8 cellular contexts compared by ENCODE assay signal in the genomic region with DNA sequence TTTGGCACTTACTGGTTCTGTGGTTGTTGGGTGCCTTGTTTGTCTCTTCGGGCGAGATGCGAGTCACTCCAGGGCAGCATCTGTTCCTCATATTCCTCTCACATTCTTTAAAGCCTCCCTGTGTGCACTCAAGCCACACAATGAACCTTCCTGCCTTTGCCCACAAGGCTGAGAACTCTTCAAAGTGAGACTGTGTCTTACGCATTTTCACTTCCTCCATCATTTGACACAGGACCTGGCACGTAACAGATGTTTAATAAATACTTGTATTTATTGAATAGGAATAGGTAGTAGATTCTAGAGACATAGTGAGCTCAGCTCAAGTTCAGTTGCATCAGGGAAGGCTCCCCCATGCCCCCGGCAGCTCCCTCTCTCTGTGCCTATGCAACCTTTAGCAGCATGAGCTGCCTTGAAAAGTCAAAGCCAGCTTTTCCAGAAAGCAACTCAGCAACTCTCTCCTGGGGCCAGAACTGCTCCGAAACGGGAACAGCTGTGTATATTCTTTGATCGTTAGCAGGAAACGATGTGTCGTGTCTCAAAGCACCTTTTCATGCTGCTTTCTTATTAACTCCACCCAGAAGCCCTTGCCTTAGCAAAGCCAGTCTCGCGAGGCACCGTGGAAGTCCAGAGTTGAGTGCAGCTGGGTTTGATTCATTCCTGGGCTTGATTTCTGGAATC.
A peak's percentile ranks its signal among the peaks of the same experiment; 100 is the strongest.
DNase-seq lines count a peak whose midpoint lies in the region; ATAC-seq and TF ChIP-seq lines count a peak whose summit lies in the region.

No MANE protein-coding gene starts in this region.

- peaks cover 16% of the 10 kb centered on the region for H3K4me1 ChIP-seq in foreskin keratinocyte

- ATAC-seq in GM21367 (IDR thresholded peaks at IDR 0.05; ENCODE audit: unreplicated experiment) (peak; percentile 89), HG03571 (IDR thresholded peaks at IDR 0.05; ENCODE audit: unreplicated experiment) (peak; percentile 90), foreskin keratinocyte (peak; percentile 6)
- ATAC-seq in stimulated activated effector memory CD8-positive, alpha-beta T cell treated with anti-CD3 and anti-CD28 coated beads, Interleukin-12 subunit alpha, Interleukin-12 subunit beta, amount 100 ng/mL, for 72 hours = peak; percentile 83

- no peaks in the 10 kb centered on the region for H3K27me3 ChIP-seq in foreskin keratinocyte
- H3K27me3 ChIP-seq in H7 (ENCODE audit: control insufficient read depth, insufficient read depth, low read length) = no peaks in the 10 kb centered on the region

- H3K27ac Mint-ChIP-seq in activated CD4-positive, alpha-beta T cell treated with anti-CD3 and anti-CD28 coated beads, Interleukin-2, amount 10 ng/mL, durations not matched to agents 7 days and 5 days = peak overlapping the region; percentile 82
- H3K27ac Mint-ChIP-seq in stimulated activated effector memory CD8-positive, alpha-beta T cell treated with anti-CD3 and anti-CD28 coated beads, Interleukin-12 subunit alpha, Interleukin-12 subunit beta, amount 100 ng/mL, for 72 hours = peak overlapping the region; percentile 90

- no peak for TF ChIP-seq CTCF in foreskin keratinocyte (conservative IDR thresholded peaks at IDR 0.05)

- H3K9me3 Mint-ChIP-seq in activated CD4-positive, alpha-beta T cell treated with anti-CD3 and anti-CD28 coated beads, Interleukin-2, amount 10 ng/mL, durations not matched to agents 7 days and 5 days = peaks cover 4% of the 10 kb centered on the region
- H3K9me3 Mint-ChIP-seq in stimulated activated effector memory CD8-positive, alpha-beta T cell treated with anti-CD3 and anti-CD28 coated beads, Interleukin-12 subunit alpha, Interleukin-12 subunit beta, amount 100 ng/mL, for 72 hours = no peaks in the 10 kb centered on the region

- no peak overlapping the region for H3K4me3 ChIP-seq in H7 (ENCODE audit: insufficient read depth, low read depth, low read length)

- CTCF ChIA-PET in activated CD4-positive, alpha-beta T cell treated with anti-CD3 and anti-CD28 coated beads, Interleukin-2, amount 10 ng/mL, durations not matched to agents 7 days and 5 days (lab: Charles Lee) = interaction anchor here (0.5 to 3.3 kb wide), 11 partner anchors 9 to 419 kb away, joined by 3 to 8 read pairs (median 3); partner anchors contain the start of gene PFKFB3

- H3K27ac ChIP-seq in foreskin keratinocyte = no peak overlapping the region

- H3K4me1 Mint-ChIP-seq in activated CD4-positive, alpha-beta T cell treated with anti-CD3 and anti-CD28 coated beads, Interleukin-2, amount 10 ng/mL, durations not matched to agents 7 days and 5 days = peaks cover 52% of the 10 kb centered on the region
- H3K4me1 Mint-ChIP-seq in stimulated activated effector memory CD8-positive, alpha-beta T cell treated with anti-CD3 and anti-CD28 coated beads, Interleukin-12 subunit alpha, Interleukin-12 subunit beta, amount 100 ng/mL, for 72 hours = peaks cover 54% of the 10 kb centered on the region

- peak overlapping the region; percentile 11 for H3K4me3 Mint-ChIP-seq in activated CD4-positive, alpha-beta T cell treated with anti-CD3 and anti-CD28 coated beads, Interleukin-2, amount 10 ng/mL, durations not matched to agents 7 days and 5 days
- peak overlapping the region; percentile 51 for H3K4me3 Mint-ChIP-seq in stimulated activated effector memory CD8-positive, alpha-beta T cell treated with anti-CD3 and anti-CD28 coated beads, Interleukin-12 subunit alpha, Interleukin-12 subunit beta, amount 100 ng/mL, for 72 hours

- H3K36me3 Mint-ChIP-seq in activated CD4-positive, alpha-beta T cell treated with anti-CD3 and anti-CD28 coated beads, Interleukin-2, amount 10 ng/mL, durations not matched to agents 7 days and 5 days (ENCODE audit: low read depth) = peaks cover 10% of the 10 kb centered on the region
- H3K36me3 Mint-ChIP-seq in stimulated activated effector memory CD8-positive, alpha-beta T cell treated with anti-CD3 and anti-CD28 coated beads, Interleukin-12 subunit alpha, Interleukin-12 subunit beta, amount 100 ng/mL, for 72 hours = peaks cover 14% of the 10 kb centered on the region

- DNase-seq in EL (peak; percentile 57), foreskin keratinocyte (peak in 1 of 2 donors; percentile 31), H7 (no peak), NCI-H2171 treated with DMSO at 0.1 percent for 48 hours (lab: John Stamatoyannopoulos, UW) (no peak)
- peak; percentile 41 for DNase-seq in activated CD4-positive, alpha-beta T cell treated with anti-CD3 and anti-CD28 coated beads, Interleukin-2, amount 10 ng/mL, durations not matched to agents 7 days and 5 days
- peak in 1 of 2 donors; percentile 65 for DNase-seq in stimulated activated effector memory CD8-positive, alpha-beta T cell treated with anti-CD3 and anti-CD28 coated beads, Interleukin-12 subunit alpha, Interleukin-12 subunit beta, amount 100 ng/mL, for 72 hours (ENCODE audit: low spot score in 2 of 2)

- H3K27me3 Mint-ChIP-seq in activated CD4-positive, alpha-beta T cell treated with anti-CD3 and anti-CD28 coated beads, Interleukin-2, amount 10 ng/mL, durations not matched to agents 7 days and 5 days = no peaks in the 10 kb centered on the region

- POLR2A ChIA-PET in activated CD4-positive, alpha-beta T cell treated with anti-CD3 and anti-CD28 coated beads, Interleukin-2, amount 10 ng/mL, durations not matched to agents 7 days and 5 days (lab: Charles Lee) = no interaction called here

- H3K36me3 ChIP-seq in H7 (replicated peaks; ENCODE audit: control insufficient read depth, insufficient read depth, low read length) = no peaks in the 10 kb centered on the region

Comparison
In these comparisons a context has a peak if more than half of its experiments do, and no peak if none do; other contexts are left out.
1. DNase-seq: peak in EL (single experiment) and activated CD4-positive, alpha-beta T cell treated with anti-CD3 and anti-CD28 coated beads, Interleukin-2, amount 10 ng/mL, durations not matched to agents 7 days and 5 days (single experiment); none in H7 (single experiment) and NCI-H2171 treated with DMSO at 0.1 percent for 48 hours (single experiment).
2. ATAC-seq: peak in every context shown above with its lines; median percentile 90 in HG03571; 89 in GM21367; 83 in stimulated activated effector memory CD8-positive, alpha-beta T cell treated with anti-CD3 and anti-CD28 coated beads, Interleukin-12 subunit alpha, Interleukin-12 subunit beta, amount 100 ng/mL, for 72 hours; 6 in foreskin keratinocyte.